Comparison of ENCODE assay signal across 8 cellular contexts in the genomic region with DNA sequence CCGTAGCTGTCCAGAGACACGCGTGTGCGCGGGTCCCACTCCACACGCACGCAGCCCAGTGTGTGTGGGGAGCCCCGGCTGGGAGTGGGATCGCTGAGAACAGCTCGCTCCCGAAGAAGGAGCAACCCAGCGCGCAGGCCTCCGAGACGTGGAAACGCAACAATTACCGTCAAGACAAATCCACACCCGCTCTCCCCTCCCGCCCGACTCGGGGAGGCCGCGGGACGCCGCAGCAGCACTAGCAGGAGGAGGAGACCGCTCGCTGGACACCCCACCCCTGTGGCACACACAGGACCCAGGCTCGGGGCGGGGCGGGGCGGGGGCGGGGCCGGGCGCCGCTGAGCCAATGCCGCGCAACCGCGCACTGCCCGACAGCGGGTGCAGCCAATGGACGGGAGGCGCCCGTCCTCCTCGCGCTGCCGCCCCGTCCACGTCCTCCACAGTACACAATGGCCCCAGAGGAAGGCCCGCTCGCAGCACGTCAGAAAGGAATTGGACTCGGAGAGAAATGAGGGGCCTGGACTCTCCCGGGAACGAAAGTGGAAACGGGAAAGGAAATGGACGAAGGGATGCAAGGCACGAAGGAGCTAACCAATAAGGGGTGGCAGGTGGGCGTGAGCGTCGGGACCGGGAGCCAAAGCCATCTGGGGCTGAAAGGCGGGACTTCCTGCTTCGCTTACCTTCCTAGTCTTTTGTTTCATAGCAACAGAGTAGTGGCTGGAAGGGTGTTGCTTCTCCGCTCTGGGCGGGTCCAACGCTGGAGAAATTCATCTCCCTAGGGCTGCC. TPM values are rescaled to one million over a fixed set of nuclear protein-coding genes. Genes with fewer than 3 reads are reported as not detected.
DNase-seq lines count a peak whose midpoint lies in the region; ATAC-seq and TF ChIP-seq lines count a peak whose summit lies in the region.

A gene (minus strand): TSS at position 268 of the 786 bp plus-strand sequence. CDS start 1,435 bp downstream, outside the sequence.

- H3K4me1 ChIP-seq in BE2C: peaks cover 12% of the 10 kb centered on the region; the same call in 1 of the 2 replicates
- no peaks in the 10 kb centered on the region for H3K4me1 ChIP-seq in colonic mucosa

- peaks cover 31% of the 10 kb centered on the region for H3K4me1 Mint-ChIP-seq in activated CD4-positive, alpha-beta T cell treated with anti-CD3 and anti-CD28 coated beads, Interleukin-2, amount 10 ng/mL, durations not matched to agents 24 days and 14 days

- H3K4me3 Mint-ChIP-seq in activated CD4-positive, alpha-beta T cell treated with anti-CD3 and anti-CD28 coated beads, Interleukin-2, amount 10 ng/mL, durations not matched to agents 24 days and 14 days: peak within 1 kb of the TSS; percentile 93

- ATAC-seq in GM19324 (IDR thresholded peaks at IDR 0.05; ENCODE audit: low FRiP score, unreplicated experiment): peak; percentile 93
- ATAC-seq in HG03469 (IDR thresholded peaks at IDR 0.05; ENCODE audit: unreplicated experiment): peak; percentile 61

- intact Hi-C loops in activated CD4-positive, alpha-beta T cell treated with anti-CD3 and anti-CD28 coated beads, Interleukin-2, amount 10 ng/mL, durations not matched to agents 24 days and 14 days (cut with micrococcal nuclease): loop anchor here (1.0 to 5.0 kb wide), 9 partner anchors 8 to 603 kb away; no protein-coding TSS in a partner anchor
- intact Hi-C loops in colonic mucosa (cut with DNase I): loop anchor here (10.0 kb wide), 1 partner anchor 124 kb away; no protein-coding TSS in a partner anchor

- peak within 1 kb of the TSS; percentile 87 to 97 for H3K9ac ChIP-seq in colonic mucosa (ENCODE audit: low read depth in 2 of 2, low read length in 2 of 2)

- no peaks in the 10 kb centered on the region for H3K9me3 Mint-ChIP-seq in activated CD4-positive, alpha-beta T cell treated with anti-CD3 and anti-CD28 coated beads, Interleukin-2, amount 10 ng/mL, durations not matched to agents 24 days and 14 days

- H3K4me3 ChIP-seq in BE2C (ENCODE audit: low read depth, low read length) (peak within 1 kb of the TSS; percentile 90), colonic mucosa (peak within 1 kb of the TSS; percentile 94)

- H3K36me3 Mint-ChIP-seq in activated CD4-positive, alpha-beta T cell treated with anti-CD3 and anti-CD28 coated beads, Interleukin-2, amount 10 ng/mL, durations not matched to agents 24 days and 14 days (ENCODE audit: low read depth): peaks cover 45% of the 10 kb centered on the region

- H3K9me3 ChIP-seq in BE2C: no peaks in the 10 kb centered on the region
- H3K9me3 ChIP-seq in colonic mucosa: no peaks in the 10 kb centered on the region

- H3K36me3 ChIP-seq in BE2C (peaks cover 8% of the 10 kb centered on the region), colonic mucosa (no peaks in the 10 kb centered on the region)

- peak within 1 kb of the TSS; percentile 98 for H3K27ac Mint-ChIP-seq in activated CD4-positive, alpha-beta T cell treated with anti-CD3 and anti-CD28 coated beads, Interleukin-2, amount 10 ng/mL, durations not matched to agents 24 days and 14 days

- DNase-seq in BE2C (peak; percentile 93), NCI-H526 treated with DMSO at 0.1 percent for 48 hours (lab: John Stamatoyannopoulos, UW) (peak; percentile 90), colonic mucosa (peak; percentile 92), kidney tubule cell (ENCODE audit: low spot score) (peak; percentile 97)
- DNase-seq in activated CD4-positive, alpha-beta T cell treated with anti-CD3 and anti-CD28 coated beads, Interleukin-2, amount 10 ng/mL, durations not matched to agents 24 days and 14 days: peak; percentile 95
- DNase-seq in stimulated activated CD4-positive, alpha-beta T cell treated with anti-CD3 and anti-CD28 coated beads, Interleukin-1b, Interleukin-23, amount 100 ng/mL, for 24 hours (ENCODE audit: low read depth in 4 of 4, low spot score in 1 of 4): peak; percentile 52 to 79 (median 66)

- peak within 1 kb of the TSS; percentile 98 for H3K27ac ChIP-seq in colonic mucosa

- no peak for TF ChIP-seq CTCF in BE2C (IDR thresholded peaks at IDR 0.05; ENCODE audit: low read depth, low read length)
- no peak for TF ChIP-seq CTCF in colonic mucosa (IDR thresholded peaks at IDR 0.05)

- H3K27me3 Mint-ChIP-seq in activated CD4-positive, alpha-beta T cell treated with anti-CD3 and anti-CD28 coated beads, Interleukin-2, amount 10 ng/mL, durations not matched to agents 24 days and 14 days: no peaks in the 10 kb centered on the region

- H3K27me3 ChIP-seq in BE2C (no peaks in the 10 kb centered on the region), colonic mucosa (no peaks in the 10 kb centered on the region)

RNA-seq across cellular contexts. Expression of the gene that starts here (rescaled TPM):
- polyA plus RNA-seq in BE2C (2012; ENCODE audit: insufficient read depth, insufficient read length, low read depth): 16.5 TPM
- total RNA-seq in activated CD4-positive, alpha-beta T cell treated with anti-CD3 and anti-CD28 coated beads, Interleukin-2, amount 10 ng/mL, durations not matched to agents 24 days and 14 days: 177 and 183 TPM in 2 replicates
- 10 to 100 TPM; 20.2 to 34.5 TPM for total RNA-seq in colonic mucosa

Comparison
In these comparisons a context has a peak if more than half of its experiments do, and no peak if none do; other contexts are left out.
1. Peak in every context shown above with its lines: DNase-seq, ATAC-seq, H3K4me3 ChIP-seq and H3K27ac ChIP-seq.